ENCODE assay signal across 25 cellular contexts in genomic region chr6:75023634-75024033, GRCh38.
DNase-seq lines count a peak whose midpoint lies in the region; ATAC-seq and TF ChIP-seq lines count a peak whose summit lies in the region.
"Had no signal": no experiment of that assay in that cellular context is flagged by ENCODE, and none has a peak within 500 bp of the region (broad histone marks: within the 10 kb centered on the region; RNA-seq: fewer than 3 reads in every experiment).

No MANE protein-coding gene starts in this region.

- H3K27ac ChIP-seq in GM23248, result no peak overlapping the region
- H3K27ac ChIP-seq in RWPE2 (ENCODE audit: poor library complexity, severe bottlenecking), result no peak overlapping the region
- H3K27ac ChIP-seq in fibroblast of lung (ENCODE audit: insufficient read depth, low read length), result no peak overlapping the region
- peak overlapping the region; percentile 85 for H3K27ac ChIP-seq in mesenchymal stem cell (ENCODE audit: low read length, poor library complexity, severe bottlenecking)
- H3K27ac ChIP-seq: adrenal gland, body of pancreas, heart right ventricle, pancreas had no signal

- no peak overlapping the region for H3K18ac ChIP-seq in mesenchymal stem cell (ENCODE audit: low read depth in 1 of 2, low read length in 2 of 2)

- peaks cover 5% of the 10 kb centered on the region; the same call in 1 of the 2 replicates for H3F3A ChIP-seq in GM23248 (ENCODE audit: insufficient read depth)

- POLR2A ChIA-PET in activated CD8-positive, alpha-beta T cell treated with anti-CD3 and anti-CD28 coated beads, Interleukin-2, amount 10 ng/mL, durations not matched to agents 7 days and 5 days (lab: Charles Lee), result no interaction called here

- peak; percentile 42 for DNase-seq in GM23248
- no peak for DNase-seq in RWPE2 (ENCODE audit: low spot score)
- DNase-seq in fibroblast of lung (ENCODE audit: low read depth in 2 of 2), result peak; percentile 32 to 36
- peak; percentile 8 for DNase-seq in mesenchymal stem cell
- DNase-seq in activated CD8-positive, alpha-beta T cell treated with anti-CD3 and anti-CD28 coated beads, Interleukin-2, amount 10 ng/mL, durations not matched to agents 7 days and 5 days, result no peak
- no peak for DNase-seq in T-helper 9 cell
- DNase-seq in RPMI8226, result no peak
- DNase-seq: activated CD8-positive, alpha-beta T cell treated with anti-CD3 and anti-CD28 coated beads for 36 hours; activated naive CD4-positive, alpha-beta T cell treated with anti-CD3 and anti-CD28 coated beads, Interleukin-2, amount 10 ng/mL, durations not matched to agents 7 days and 5 days; adrenal gland; body of pancreas; CD4-positive, alpha-beta T cell; cerebellar nuclear complex; DND-41; heart right ventricle; MG63; NCI-H2081; NCI-H2227 treated with DMSO at 0.1 percent for 48 hours; NCI-H526 treated with DMSO at 0.1 percent for 48 hours; pancreas; SHP77 treated with DMSO at 0.1 percent for 48 hours had no signal

- H3K27ac Mint-ChIP-seq in activated CD8-positive, alpha-beta T cell treated with anti-CD3 and anti-CD28 coated beads, Interleukin-2, amount 10 ng/mL, durations not matched to agents 7 days and 5 days, result no peak overlapping the region
- H3K27ac Mint-ChIP-seq: activated CD8-positive, alpha-beta T cell treated with anti-CD3 and anti-CD28 coated beads for 36 hours; activated naive CD4-positive, alpha-beta T cell treated with anti-CD3 and anti-CD28 coated beads, Interleukin-2, amount 10 ng/mL, durations not matched to agents 7 days and 5 days; CD4-positive, alpha-beta T cell; GM23338; stimulated activated memory B cell treated with anti-CD40 and anti-IgM and Interleukin-4, amounts not matched to agents 10 μg/mL and 1 μg/mL and 100 μg/mL, for 72 hours had no signal

- H3K9me2 ChIP-seq in GM23248 (ENCODE audit: insufficient read depth), result peaks cover 4% of the 10 kb centered on the region; the same call in 1 of the 2 replicates

- H3K4me2 ChIP-seq in GM23248 (ENCODE audit: unreplicated experiment), result peak overlapping the region; percentile 31
- H3K4me2 ChIP-seq in fibroblast of lung (ENCODE audit: extremely low read depth, insufficient read depth, low read length), result peak overlapping the region; percentile 55
- no peak overlapping the region for H3K4me2 ChIP-seq in mesenchymal stem cell (ENCODE audit: low read length, poor library complexity, severe bottlenecking)
- H3K4me2 ChIP-seq: GM23338 had no signal

- H3K4me3 Mint-ChIP-seq in activated CD8-positive, alpha-beta T cell treated with anti-CD3 and anti-CD28 coated beads, Interleukin-2, amount 10 ng/mL, durations not matched to agents 7 days and 5 days, result no peak overlapping the region
- H3K4me3 Mint-ChIP-seq: activated CD8-positive, alpha-beta T cell treated with anti-CD3 and anti-CD28 coated beads for 36 hours; activated naive CD4-positive, alpha-beta T cell treated with anti-CD3 and anti-CD28 coated beads, Interleukin-2, amount 10 ng/mL, durations not matched to agents 7 days and 5 days; CD4-positive, alpha-beta T cell; GM23338; stimulated activated memory B cell treated with anti-CD40 and anti-IgM and Interleukin-4, amounts not matched to agents 10 μg/mL and 1 μg/mL and 100 μg/mL, for 72 hours had no signal

- H3K4me1 ChIP-seq in GM23248 (ENCODE audit: insufficient read depth) (peaks cover 10% of the 10 kb centered on the region), RWPE2 (ENCODE audit: insufficient read depth, poor library complexity, severe bottlenecking) (no peaks in the 10 kb centered on the region), fibroblast of lung (ENCODE audit: control insufficient read depth, extremely low read depth, insufficient read depth, low read length) (peaks cover 5% of the 10 kb centered on the region), mesenchymal stem cell (ENCODE audit: control insufficient read depth, insufficient read depth, low read depth, low read length) (no peaks in the 10 kb centered on the region)
- H3K4me1 ChIP-seq: adrenal gland, body of pancreas, pancreas had no signal

- H3K9me3 ChIP-seq in GM23248 (ENCODE audit: low read depth) (no peaks in the 10 kb centered on the region), RWPE2 (ENCODE audit: severe bottlenecking) (no peaks in the 10 kb centered on the region), fibroblast of lung (ENCODE audit: control insufficient read depth, insufficient read depth, low read depth, low read length) (no peaks in the 10 kb centered on the region), mesenchymal stem cell (ENCODE audit: control insufficient read depth, low read length) (no peaks in the 10 kb centered on the region)
- H3K9me3 ChIP-seq: adrenal gland, body of pancreas, MG63, pancreas had no signal

- H2AK5ac ChIP-seq in mesenchymal stem cell (ENCODE audit: low read length, severe bottlenecking), result no peak overlapping the region

- H4K8ac ChIP-seq in mesenchymal stem cell (ENCODE audit: low read length), result no peak overlapping the region

- H3K9ac ChIP-seq in GM23248, result no peak overlapping the region
- H3K9ac ChIP-seq in fibroblast of lung (ENCODE audit: insufficient read depth, low read length), result no peak overlapping the region
- no peak overlapping the region for H3K9ac ChIP-seq in mesenchymal stem cell (ENCODE audit: low read length)

- H3K79me2 ChIP-seq in GM23248 (ENCODE audit: insufficient read depth), result no peaks in the 10 kb centered on the region
- no peaks in the 10 kb centered on the region for H3K79me2 ChIP-seq in fibroblast of lung (ENCODE audit: control insufficient read depth, insufficient read depth, low read length)

- no peak overlapping the region for H4K91ac ChIP-seq in mesenchymal stem cell (ENCODE audit: low read length)

- CTCF ChIA-PET in activated CD8-positive, alpha-beta T cell treated with anti-CD3 and anti-CD28 coated beads, Interleukin-2, amount 10 ng/mL, durations not matched to agents 7 days and 5 days (lab: Charles Lee), result no interaction called here

- no peaks in the 10 kb centered on the region for H3K36me3 ChIP-seq in GM23248 (ENCODE audit: low read depth)
- no peaks in the 10 kb centered on the region for H3K36me3 ChIP-seq in RWPE2 (ENCODE audit: low read depth)
- H3K36me3 ChIP-seq in fibroblast of lung (ENCODE audit: control insufficient read depth, insufficient read depth, low read length), result no peaks in the 10 kb centered on the region
- no peaks in the 10 kb centered on the region for H3K36me3 ChIP-seq in mesenchymal stem cell (ENCODE audit: control insufficient read depth in 1 of 2, insufficient read depth in 2 of 2, low read depth in 1 of 2, low read length in 2 of 2)
- H3K36me3 ChIP-seq: adrenal gland, heart right ventricle, MG63, pancreas had no signal

- H2AFZ ChIP-seq in GM23248 (peak overlapping the region; percentile 15; the same call in 1 of the 2 replicates), fibroblast of lung (ENCODE audit: low read length) (no peak overlapping the region), mesenchymal stem cell (ENCODE audit: low read depth, low read length) (no peak overlapping the region)
- H2AFZ ChIP-seq: GM23338 had no signal

- H3K4me3 ChIP-seq in GM23248, result no peak overlapping the region
- no peak overlapping the region for H3K4me3 ChIP-seq in RWPE2 (ENCODE audit: severe bottlenecking)
- no peak overlapping the region for H3K4me3 ChIP-seq in fibroblast of lung (replicated peaks in 1 of 4; ENCODE audit: control extremely low read depth in 1 of 4, insufficient read depth in 1 of 4, low read depth in 3 of 4, low read length in 4 of 4)
- no peak overlapping the region for H3K4me3 ChIP-seq in mesenchymal stem cell (ENCODE audit: insufficient read depth in 1 of 2, low read depth in 1 of 2, low read length in 2 of 2)
- H3K4me3 ChIP-seq: adrenal gland, body of pancreas, GM23338, heart right ventricle, K562, lung, MG63, pancreas had no signal

- peaks cover 4% of the 10 kb centered on the region for H3K9me3 Mint-ChIP-seq in activated CD8-positive, alpha-beta T cell treated with anti-CD3 and anti-CD28 coated beads, Interleukin-2, amount 10 ng/mL, durations not matched to agents 7 days and 5 days (ENCODE audit: insufficient read depth)

- in situ Hi-C loops in GM23248 (cut with MboI), result no loop called here

- H2BK12ac ChIP-seq in mesenchymal stem cell (ENCODE audit: low read length in 2 of 2), result no peak overlapping the region

- H3K36me3 Mint-ChIP-seq in activated CD8-positive, alpha-beta T cell treated with anti-CD3 and anti-CD28 coated beads, Interleukin-2, amount 10 ng/mL, durations not matched to agents 7 days and 5 days (ENCODE audit: low read depth), result no peaks in the 10 kb centered on the region
- H3K36me3 Mint-ChIP-seq: activated naive CD4-positive, alpha-beta T cell treated with anti-CD3 and anti-CD28 coated beads, Interleukin-2, amount 10 ng/mL, durations not matched to agents 7 days and 5 days; stimulated activated memory B cell treated with anti-CD40 and anti-IgM and Interleukin-4, amounts not matched to agents 10 μg/mL and 1 μg/mL and 100 μg/mL, for 72 hours had no signal

- H3K79me1 ChIP-seq in mesenchymal stem cell (replicated peaks; ENCODE audit: low read length, poor library complexity, severe bottlenecking), result no peaks in the 10 kb centered on the region

- H4K20me1 ChIP-seq in GM23248 (ENCODE audit: insufficient read depth) (no peaks in the 10 kb centered on the region), fibroblast of lung (ENCODE audit: control insufficient read depth, extremely low read depth, insufficient read depth, low read length) (no peaks in the 10 kb centered on the region)

- H2BK120ac ChIP-seq in mesenchymal stem cell (ENCODE audit: low read depth, low read length), result no peak overlapping the region

- H3K27me3 Mint-ChIP-seq in activated CD8-positive, alpha-beta T cell treated with anti-CD3 and anti-CD28 coated beads, Interleukin-2, amount 10 ng/mL, durations not matched to agents 7 days and 5 days (ENCODE audit: low read depth), result no peaks in the 10 kb centered on the region
- H3K27me3 Mint-ChIP-seq: activated CD8-positive, alpha-beta T cell treated with anti-CD3 and anti-CD28 coated beads for 36 hours; activated naive CD4-positive, alpha-beta T cell treated with anti-CD3 and anti-CD28 coated beads, Interleukin-2, amount 10 ng/mL, durations not matched to agents 7 days and 5 days; CD4-positive, alpha-beta T cell; stimulated activated memory B cell treated with anti-CD40 and anti-IgM and Interleukin-4, amounts not matched to agents 10 μg/mL and 1 μg/mL and 100 μg/mL, for 72 hours had no signal

- no peak overlapping the region for H3K4ac ChIP-seq in mesenchymal stem cell (ENCODE audit: low read depth in 1 of 2, low read length in 2 of 2)

- no peak overlapping the region for H2BK5ac ChIP-seq in mesenchymal stem cell (ENCODE audit: low read depth, low read length, poor library complexity, severe bottlenecking)

- H3K27me3 ChIP-seq in GM23248 (replicated peaks; ENCODE audit: insufficient read depth), result no peaks in the 10 kb centered on the region
- H3K27me3 ChIP-seq in RWPE2 (ENCODE audit: insufficient read depth, poor library complexity, severe bottlenecking), result no peaks in the 10 kb centered on the region
- H3K27me3 ChIP-seq in fibroblast of lung (ENCODE audit: control insufficient read depth, insufficient read depth, low read length), result no peaks in the 10 kb centered on the region
- H3K27me3 ChIP-seq in mesenchymal stem cell (ENCODE audit: control insufficient read depth in 1 of 2, insufficient read depth in 1 of 2, low read length in 2 of 2), result no peaks in the 10 kb centered on the region
- H3K27me3 ChIP-seq: adrenal gland, body of pancreas, heart right ventricle, MG63, pancreas had no signal

- H3K14ac ChIP-seq in mesenchymal stem cell (ENCODE audit: low read length in 2 of 2), result no peak overlapping the region

- H2BK15ac ChIP-seq in mesenchymal stem cell (ENCODE audit: low read depth, poor library complexity, severe bottlenecking), result no peak overlapping the region

- H3K4me1 Mint-ChIP-seq in activated CD8-positive, alpha-beta T cell treated with anti-CD3 and anti-CD28 coated beads, Interleukin-2, amount 10 ng/mL, durations not matched to agents 7 days and 5 days (ENCODE audit: low read depth), result no peaks in the 10 kb centered on the region
- H3K4me1 Mint-ChIP-seq: activated naive CD4-positive, alpha-beta T cell treated with anti-CD3 and anti-CD28 coated beads, Interleukin-2, amount 10 ng/mL, durations not matched to agents 7 days and 5 days; GM23338; stimulated activated memory B cell treated with anti-CD40 and anti-IgM and Interleukin-4, amounts not matched to agents 10 μg/mL and 1 μg/mL and 100 μg/mL, for 72 hours had no signal

- ATAC-seq in RWPE2 (ENCODE audit: low read depth), result peak; percentile 44; the same call in 1 of the 3 replicates
- no peak for ATAC-seq in activated CD8-positive, alpha-beta T cell treated with anti-CD3 and anti-CD28 coated beads, Interleukin-2, amount 10 ng/mL, durations not matched to agents 7 days and 5 days
- ATAC-seq: activated CD8-positive, alpha-beta T cell treated with anti-CD3 and anti-CD28 coated beads for 36 hours; body of pancreas; GM23338; heart right ventricle; K562; pancreas; stimulated activated memory B cell treated with anti-CD40 and anti-IgM and Interleukin-4, amounts not matched to agents 10 μg/mL and 1 μg/mL and 100 μg/mL, for 72 hours had no signal

- TF ChIP-seq CTCF in RWPE2 (IDR thresholded peaks at IDR 0.05; ENCODE audit: poor library complexity, severe bottlenecking) (no peak), fibroblast of lung (conservative IDR thresholded peaks at IDR 0.05 in 1 of 2, IDR thresholded peaks at IDR 0.05 in 1 of 2; ENCODE audit: low read depth in 1 of 2, low read length in 2 of 2) (no peak)

- H3K23ac ChIP-seq in mesenchymal stem cell (ENCODE audit: low read length in 2 of 2), result no peak overlapping the region

Comparison
In these comparisons a context has a peak if more than half of its experiments do, and no peak if none do; other contexts are left out.
1. DNase-seq: peak in GM23248 (single experiment), fibroblast of lung (2 of 2) and mesenchymal stem cell (single experiment); none in RWPE2 (single experiment), activated CD8-positive, alpha-beta T cell treated with anti-CD3 and anti-CD28 coated beads, Interleukin-2, amount 10 ng/mL, durations not matched to agents 7 days and 5 days (single experiment), T-helper 9 cell (single experiment) and RPMI8226 (single experiment).